8 cellular contexts compared by ENCODE assay signal in genomic region chrX:134186362-134187121, GRCh38. TPM values are rescaled to one million over a fixed set of nuclear protein-coding genes. Genes with fewer than 3 reads are reported as not detected.
DNase-seq lines count a peak whose midpoint lies in the region; ATAC-seq and TF ChIP-seq lines count a peak whose summit lies in the region.

No MANE protein-coding gene starts in this region.

- H3K36me3 ChIP-seq in spleen (no peaks in the 10 kb centered on the region), Caco-2 (ENCODE audit: control insufficient read depth, insufficient read depth, low read length) (no peaks in the 10 kb centered on the region)

- peak overlapping the region; percentile 70 for H3K27ac Mint-ChIP-seq in activated naive CD8-positive, alpha-beta T cell treated with anti-CD3 and anti-CD28 coated beads for 36 hours
- peak overlapping the region; percentile 79 to 92 for H3K27ac Mint-ChIP-seq in stimulated activated naive CD8-positive, alpha-beta T cell treated with anti-CD3 and anti-CD28 coated beads, Interleukin-15, amount 100 ng/mL, for 72 hours
- H3K27ac Mint-ChIP-seq in Caco-2 (ENCODE audit: unreplicated experiment) = no peak overlapping the region

- CTCF ChIA-PET in HEK293T (lab: Yijun Ruan, JAX) = interaction anchor here (0.6 to 1.4 kb wide), 5 partner anchors 10 to 414 kb away, joined by 3 to 4 read pairs (median 3); no protein-coding TSS in a partner anchor
- CTCF ChIA-PET in Caco-2 (lab: Charles Lee) = no interaction called here

- POLR2A ChIA-PET in HEK293T (lab: Yijun Ruan, JAX) = no interaction called here
- POLR2A ChIA-PET in Caco-2 (lab: Charles Lee) = no interaction called here

- H3K27ac ChIP-seq in spleen = no peak overlapping the region

- H3K4me1 ChIP-seq in spleen (peaks cover 0 to 16% (median 0%) of the 10 kb centered on the region in 6 donors), Caco-2 (no peaks in the 10 kb centered on the region)

- no peak for TF ChIP-seq POLR2A in spleen (IDR thresholded peaks at IDR 0.05)

- ATAC-seq in stimulated activated naive CD8-positive, alpha-beta T cell treated with anti-CD3 and anti-CD28 coated beads, Interleukin-15, amount 100 ng/mL, for 72 hours = peak; percentile 98

- TF ChIP-seq CTCF in spleen (IDR thresholded peaks at IDR 0.05 in 8 of 11, conservative IDR thresholded peaks at IDR 0.05 in 3 of 11) (no peak), Caco-2 (IDR thresholded peaks at IDR 0.05; ENCODE audit: insufficient read depth in 1 of 2, low read depth in 1 of 2, low read length in 1 of 2, severe bottlenecking in 1 of 2, unreplicated experiment in 1 of 2) (no peak)

- intact Hi-C loops in spleen (cut with DNase I; ENCODE audit: low total_unique reads) (no loop called here), Caco-2 (cut with micrococcal nuclease; ENCODE audit: unreplicated experiment) (no loop called here)

- peak overlapping the region in 1 of 8 donors; percentile 6 for H3K4me3 ChIP-seq in spleen
- H3K4me3 ChIP-seq in Caco-2 (ENCODE audit: low read depth, low read length) = no peak overlapping the region

- peaks cover 13% of the 10 kb centered on the region for H3K4me1 Mint-ChIP-seq in activated naive CD8-positive, alpha-beta T cell treated with anti-CD3 and anti-CD28 coated beads for 36 hours
- H3K4me1 Mint-ChIP-seq in stimulated activated naive CD8-positive, alpha-beta T cell treated with anti-CD3 and anti-CD28 coated beads, Interleukin-15, amount 100 ng/mL, for 72 hours = peaks cover 14% of the 10 kb centered on the region
- peaks cover 9% of the 10 kb centered on the region for H3K4me1 Mint-ChIP-seq in Caco-2 (ENCODE audit: low read depth, unreplicated experiment)

- H3K27me3 ChIP-seq in spleen (replicated peaks in 1 of 7) = peaks cover 0 to 33% (median 0%) of the 10 kb centered on the region in 7 donors
- H3K27me3 ChIP-seq in Caco-2 (replicated peaks; ENCODE audit: control insufficient read depth, insufficient read depth, low read length) = no peaks in the 10 kb centered on the region

- H3K9me3 Mint-ChIP-seq in activated naive CD8-positive, alpha-beta T cell treated with anti-CD3 and anti-CD28 coated beads for 36 hours = no peaks in the 10 kb centered on the region
- no peaks in the 10 kb centered on the region for H3K9me3 Mint-ChIP-seq in stimulated activated naive CD8-positive, alpha-beta T cell treated with anti-CD3 and anti-CD28 coated beads, Interleukin-15, amount 100 ng/mL, for 72 hours
- no peaks in the 10 kb centered on the region for H3K9me3 Mint-ChIP-seq in Caco-2 (ENCODE audit: unreplicated experiment)

- H3K27me3 Mint-ChIP-seq in activated naive CD8-positive, alpha-beta T cell treated with anti-CD3 and anti-CD28 coated beads for 36 hours = peaks cover 4% of the 10 kb centered on the region
- H3K27me3 Mint-ChIP-seq in stimulated activated naive CD8-positive, alpha-beta T cell treated with anti-CD3 and anti-CD28 coated beads, Interleukin-15, amount 100 ng/mL, for 72 hours = no peaks in the 10 kb centered on the region
- H3K27me3 Mint-ChIP-seq in Caco-2 (ENCODE audit: insufficient read depth, unreplicated experiment) = no peaks in the 10 kb centered on the region

- no peaks in the 10 kb centered on the region for H3K36me3 Mint-ChIP-seq in activated naive CD8-positive, alpha-beta T cell treated with anti-CD3 and anti-CD28 coated beads for 36 hours
- H3K36me3 Mint-ChIP-seq in Caco-2 (ENCODE audit: insufficient read depth, unreplicated experiment) = no peaks in the 10 kb centered on the region

- H3K9me3 ChIP-seq in spleen (no peaks in the 10 kb centered on the region), Caco-2 (no peaks in the 10 kb centered on the region)

- DNase-seq in GF-D8 (lab: John Stamatoyannopoulos, UW) (peak; percentile 20), HEK293T (ENCODE audit: extremely low spot score) (peak; percentile 15), OCI-M1 (lab: John Stamatoyannopoulos, UW) (peak; percentile 76), spleen (no peak), DMS 273 treated with DMSO at 0.1 percent for 48 hours (lab: John Stamatoyannopoulos, UW) (no peak), Caco-2 (no peak)
- DNase-seq in activated naive CD8-positive, alpha-beta T cell treated with anti-CD3 and anti-CD28 coated beads for 36 hours = peak; percentile 53
- DNase-seq in stimulated activated naive CD8-positive, alpha-beta T cell treated with anti-CD3 and anti-CD28 coated beads, Interleukin-15, amount 100 ng/mL, for 72 hours = peak; percentile 52 to 69

- 24 to 33% (median 27%) methylated on average over 8 of the region's 8 CpGs for WGBS in spleen, 5 donors

- BruUV-seq in Caco-2 (replicated peaks; lab: Mats Ljungman, UMichigan) = no TSS peak

- peak overlapping the region; percentile 82 for H3K4me3 Mint-ChIP-seq in activated naive CD8-positive, alpha-beta T cell treated with anti-CD3 and anti-CD28 coated beads for 36 hours
- peak overlapping the region; percentile 76 to 86 for H3K4me3 Mint-ChIP-seq in stimulated activated naive CD8-positive, alpha-beta T cell treated with anti-CD3 and anti-CD28 coated beads, Interleukin-15, amount 100 ng/mL, for 72 hours
- no peak overlapping the region for H3K4me3 Mint-ChIP-seq in Caco-2 (ENCODE audit: unreplicated experiment)

TF ChIP-seq in HEK293T, 16 proteins besides CTCF, POLR2A, EP300 and RAD21:
- TF ChIP-seq ELF4 (IDR thresholded peaks at IDR 0.05) = no peak
- no peak for TF ChIP-seq FOXK2 (IDR thresholded peaks at IDR 0.05)
- TF ChIP-seq ZNF384 (IDR thresholded peaks at IDR 0.05) = no peak
- TF ChIP-seq L3MBTL2 (conservative IDR thresholded peaks at IDR 0.05) = no peak
- no peak for TF ChIP-seq SUZ12 (IDR thresholded peaks at IDR 0.05)
- no peak for TF ChIP-seq SP1 (IDR thresholded peaks at IDR 0.05)
- TF ChIP-seq FOXM1 (IDR thresholded peaks at IDR 0.05; ENCODE audit: borderline replicate concordance) = no peak
- no peak for TF ChIP-seq TARDBP (IDR thresholded peaks at IDR 0.05)
- TF ChIP-seq BHLHE40 (IDR thresholded peaks at IDR 0.05; ENCODE audit: borderline replicate concordance) = no peak
- TF ChIP-seq NFRKB (IDR thresholded peaks at IDR 0.05) = no peak
- no peak for TF ChIP-seq LEF1 (IDR thresholded peaks at IDR 0.05; ENCODE audit: borderline replicate concordance)
- TF ChIP-seq CTBP1 (IDR thresholded peaks at IDR 0.05; ENCODE audit: borderline replicate concordance) = no peak
- TF ChIP-seq ARNT (IDR thresholded peaks at IDR 0.05) = no peak
- TF ChIP-seq FOXA1 (IDR thresholded peaks at IDR 0.05) = no peak

RNA-seq across cellular contexts. Expression of gene CCDC160, which starts 50.4 kb away (rescaled TPM):
- total RNA-seq in activated naive CD8-positive, alpha-beta T cell treated with anti-CD3 and anti-CD28 coated beads for 36 hours = under 1 TPM in 1 of 2 experiments, not detected in 1; 0.12 TPM
- total RNA-seq in spleen (under 1 TPM in 1 of 7 donors, not detected in 6; 0.69 TPM), Caco-2 (2022) (0.16 and 0.37 TPM in 2 replicates)
- polyA plus RNA-seq in spleen = under 1 TPM; 0.15 to 0.46 (median 0.29) TPM

Comparison
In these comparisons a context has a peak if more than half of its experiments do, and no peak if none do; other contexts are left out.
1. DNase-seq: peak in GF-D8 (single experiment), HEK293T (single experiment), OCI-M1 (single experiment), activated naive CD8-positive, alpha-beta T cell treated with anti-CD3 and anti-CD28 coated beads for 36 hours (single experiment) and stimulated activated naive CD8-positive, alpha-beta T cell treated with anti-CD3 and anti-CD28 coated beads, Interleukin-15, amount 100 ng/mL, for 72 hours (2 of 2); none in spleen (single experiment), DMS 273 treated with DMSO at 0.1 percent for 48 hours (single experiment) and Caco-2 (0 of 2).